ENCODE assay signal across 1 cellular context in genomic region chr3:20890124-20890523, GRCh38.
A peak's percentile ranks its signal among the peaks of the same experiment; 100 is the strongest.
TF ChIP-seq lines count a peak whose summit lies in the region.

No MANE protein-coding gene starts in this region.

TF ChIP-seq in K562, 482 proteins besides CTCF, POLR2A, EP300 and RAD21 (continued from another document and continues in another):
- TF ChIP-seq, protein P1, sequence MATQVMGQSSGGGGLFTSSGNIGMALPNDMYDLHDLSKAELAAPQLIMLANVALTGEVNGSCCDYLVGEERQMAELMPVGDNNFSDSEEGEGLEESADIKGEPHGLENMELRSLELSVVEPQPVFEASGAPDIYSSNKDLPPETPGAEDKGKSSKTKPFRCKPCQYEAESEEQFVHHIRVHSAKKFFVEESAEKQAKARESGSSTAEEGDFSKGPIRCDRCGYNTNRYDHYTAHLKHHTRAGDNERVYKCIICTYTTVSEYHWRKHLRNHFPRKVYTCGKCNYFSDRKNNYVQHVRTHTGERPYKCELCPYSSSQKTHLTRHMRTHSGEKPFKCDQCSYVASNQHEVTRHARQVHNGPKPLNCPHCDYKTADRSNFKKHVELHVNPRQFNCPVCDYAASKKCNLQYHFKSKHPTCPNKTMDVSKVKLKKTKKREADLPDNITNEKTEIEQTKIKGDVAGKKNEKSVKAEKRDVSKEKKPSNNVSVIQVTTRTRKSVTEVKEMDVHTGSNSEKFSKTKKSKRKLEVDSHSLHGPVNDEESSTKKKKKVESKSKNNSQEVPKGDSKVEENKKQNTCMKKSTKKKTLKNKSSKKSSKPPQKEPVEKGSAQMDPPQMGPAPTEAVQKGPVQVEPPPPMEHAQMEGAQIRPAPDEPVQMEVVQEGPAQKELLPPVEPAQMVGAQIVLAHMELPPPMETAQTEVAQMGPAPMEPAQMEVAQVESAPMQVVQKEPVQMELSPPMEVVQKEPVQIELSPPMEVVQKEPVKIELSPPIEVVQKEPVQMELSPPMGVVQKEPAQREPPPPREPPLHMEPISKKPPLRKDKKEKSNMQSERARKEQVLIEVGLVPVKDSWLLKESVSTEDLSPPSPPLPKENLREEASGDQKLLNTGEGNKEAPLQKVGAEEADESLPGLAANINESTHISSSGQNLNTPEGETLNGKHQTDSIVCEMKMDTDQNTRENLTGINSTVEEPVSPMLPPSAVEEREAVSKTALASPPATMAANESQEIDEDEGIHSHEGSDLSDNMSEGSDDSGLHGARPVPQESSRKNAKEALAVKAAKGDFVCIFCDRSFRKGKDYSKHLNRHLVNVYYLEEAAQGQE (CRISPR knock-in tag; IDR thresholded peaks at IDR 0.05; ENCODE audit: low read depth), result no peak
- no peak for TF ChIP-seq GTF2A2 (tag; IDR thresholded peaks at IDR 0.05)
- TF ChIP-seq, protein P2, sequence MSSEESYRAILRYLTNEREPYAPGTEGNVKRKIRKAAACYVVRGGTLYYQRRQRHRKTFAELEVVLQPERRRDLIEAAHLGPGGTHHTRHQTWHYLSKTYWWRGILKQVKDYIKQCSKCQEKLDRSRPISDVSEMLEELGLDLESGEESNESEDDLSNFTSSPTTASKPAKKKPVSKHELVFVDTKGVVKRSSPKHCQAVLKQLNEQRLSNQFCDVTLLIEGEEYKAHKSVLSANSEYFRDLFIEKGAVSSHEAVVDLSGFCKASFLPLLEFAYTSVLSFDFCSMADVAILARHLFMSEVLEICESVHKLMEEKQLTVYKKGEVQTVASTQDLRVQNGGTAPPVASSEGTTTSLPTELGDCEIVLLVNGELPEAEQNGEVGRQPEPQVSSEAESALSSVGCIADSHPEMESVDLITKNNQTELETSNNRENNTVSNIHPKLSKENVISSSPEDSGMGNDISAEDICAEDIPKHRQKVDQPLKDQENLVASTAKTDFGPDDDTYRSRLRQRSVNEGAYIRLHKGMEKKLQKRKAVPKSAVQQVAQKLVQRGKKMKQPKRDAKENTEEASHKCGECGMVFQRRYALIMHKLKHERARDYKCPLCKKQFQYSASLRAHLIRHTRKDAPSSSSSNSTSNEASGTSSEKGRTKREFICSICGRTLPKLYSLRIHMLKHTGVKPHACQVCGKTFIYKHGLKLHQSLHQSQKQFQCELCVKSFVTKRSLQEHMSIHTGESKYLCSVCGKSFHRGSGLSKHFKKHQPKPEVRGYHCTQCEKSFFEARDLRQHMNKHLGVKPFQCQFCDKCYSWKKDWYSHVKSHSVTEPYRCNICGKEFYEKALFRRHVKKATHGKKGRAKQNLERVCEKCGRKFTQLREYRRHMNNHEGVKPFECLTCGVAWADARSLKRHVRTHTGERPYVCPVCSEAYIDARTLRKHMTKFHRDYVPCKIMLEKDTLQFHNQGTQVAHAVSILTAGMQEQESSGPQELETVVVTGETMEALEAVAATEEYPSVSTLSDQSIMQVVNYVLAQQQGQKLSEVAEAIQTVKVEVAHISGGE (CRISPR knock-in tag; IDR thresholded peaks at IDR 0.05), result no peak
- TF ChIP-seq PML (IDR thresholded peaks at IDR 0.05; ENCODE audit: low read length), result peak; percentile 68; the same call in 1 of the 2 replicates
- no peak for TF ChIP-seq HMG20B (CRISPR knock-in tag; IDR thresholded peaks at IDR 0.05)
- no peak for TF ChIP-seq DACH1 (IDR thresholded peaks at IDR 0.05; ENCODE audit: partially characterized antibody)
- TF ChIP-seq SAFB2 (IDR thresholded peaks at IDR 0.05; ENCODE audit: borderline replicate concordance, low read depth, low read length, severe bottlenecking), result no peak
- no peak for TF ChIP-seq ZNF274 (IDR thresholded peaks at IDR 0.05; ENCODE audit: borderline replicate concordance, low read depth, low read length)
- TF ChIP-seq HDAC3 (IDR thresholded peaks at IDR 0.05; ENCODE audit: borderline replicate concordance, partially characterized antibody), result peak; percentile 68
- TF ChIP-seq NCOA4 (IDR thresholded peaks at IDR 0.05; ENCODE audit: partially characterized antibody), result no peak
- TF ChIP-seq XRCC5 (IDR thresholded peaks at IDR 0.05; ENCODE audit: low read depth, low read length), result no peak
- TF ChIP-seq PYGO2 (tag; IDR thresholded peaks at IDR 0.05), result no peak
- TF ChIP-seq TGIF2 (CRISPR knock-in tag; IDR thresholded peaks at IDR 0.05), result no peak
- no peak for TF ChIP-seq CHD4 (IDR thresholded peaks at IDR 0.05; ENCODE audit: insufficient read depth, insufficient replicate concordance, low read depth, low read length, poor library complexity, severe bottlenecking)
- no peak for TF ChIP-seq ZNF184 (CRISPR knock-in tag; IDR thresholded peaks at IDR 0.05)
- no peak for TF ChIP-seq CEBPG (CRISPR knock-in tag; IDR thresholded peaks at IDR 0.05)
- no peak for TF ChIP-seq CEBPG (tag; conservative IDR thresholded peaks at IDR 0.05 in 1 of 2, IDR thresholded peaks at IDR 0.05 in 1 of 2)
- TF ChIP-seq ZBTB2 (IDR thresholded peaks at IDR 0.05), result no peak
- TF ChIP-seq L3MBTL2 (IDR thresholded peaks at IDR 0.05), result peak; percentile 63; the same call in 1 of the 2 replicates
- TF ChIP-seq THAP12 (CRISPR knock-in tag; IDR thresholded peaks at IDR 0.05), result no peak
- TF ChIP-seq, protein P3, sequence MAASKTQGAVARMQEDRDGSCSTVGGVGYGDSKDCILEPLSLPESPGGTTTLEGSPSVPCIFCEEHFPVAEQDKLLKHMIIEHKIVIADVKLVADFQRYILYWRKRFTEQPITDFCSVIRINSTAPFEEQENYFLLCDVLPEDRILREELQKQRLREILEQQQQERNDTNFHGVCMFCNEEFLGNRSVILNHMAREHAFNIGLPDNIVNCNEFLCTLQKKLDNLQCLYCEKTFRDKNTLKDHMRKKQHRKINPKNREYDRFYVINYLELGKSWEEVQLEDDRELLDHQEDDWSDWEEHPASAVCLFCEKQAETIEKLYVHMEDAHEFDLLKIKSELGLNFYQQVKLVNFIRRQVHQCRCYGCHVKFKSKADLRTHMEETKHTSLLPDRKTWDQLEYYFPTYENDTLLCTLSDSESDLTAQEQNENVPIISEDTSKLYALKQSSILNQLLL (CRISPR knock-in tag; IDR thresholded peaks at IDR 0.05; ENCODE audit: borderline replicate concordance), result no peak
- TF ChIP-seq EGR1 (conservative IDR thresholded peaks at IDR 0.05), result no peak
- TF ChIP-seq, protein P4, sequence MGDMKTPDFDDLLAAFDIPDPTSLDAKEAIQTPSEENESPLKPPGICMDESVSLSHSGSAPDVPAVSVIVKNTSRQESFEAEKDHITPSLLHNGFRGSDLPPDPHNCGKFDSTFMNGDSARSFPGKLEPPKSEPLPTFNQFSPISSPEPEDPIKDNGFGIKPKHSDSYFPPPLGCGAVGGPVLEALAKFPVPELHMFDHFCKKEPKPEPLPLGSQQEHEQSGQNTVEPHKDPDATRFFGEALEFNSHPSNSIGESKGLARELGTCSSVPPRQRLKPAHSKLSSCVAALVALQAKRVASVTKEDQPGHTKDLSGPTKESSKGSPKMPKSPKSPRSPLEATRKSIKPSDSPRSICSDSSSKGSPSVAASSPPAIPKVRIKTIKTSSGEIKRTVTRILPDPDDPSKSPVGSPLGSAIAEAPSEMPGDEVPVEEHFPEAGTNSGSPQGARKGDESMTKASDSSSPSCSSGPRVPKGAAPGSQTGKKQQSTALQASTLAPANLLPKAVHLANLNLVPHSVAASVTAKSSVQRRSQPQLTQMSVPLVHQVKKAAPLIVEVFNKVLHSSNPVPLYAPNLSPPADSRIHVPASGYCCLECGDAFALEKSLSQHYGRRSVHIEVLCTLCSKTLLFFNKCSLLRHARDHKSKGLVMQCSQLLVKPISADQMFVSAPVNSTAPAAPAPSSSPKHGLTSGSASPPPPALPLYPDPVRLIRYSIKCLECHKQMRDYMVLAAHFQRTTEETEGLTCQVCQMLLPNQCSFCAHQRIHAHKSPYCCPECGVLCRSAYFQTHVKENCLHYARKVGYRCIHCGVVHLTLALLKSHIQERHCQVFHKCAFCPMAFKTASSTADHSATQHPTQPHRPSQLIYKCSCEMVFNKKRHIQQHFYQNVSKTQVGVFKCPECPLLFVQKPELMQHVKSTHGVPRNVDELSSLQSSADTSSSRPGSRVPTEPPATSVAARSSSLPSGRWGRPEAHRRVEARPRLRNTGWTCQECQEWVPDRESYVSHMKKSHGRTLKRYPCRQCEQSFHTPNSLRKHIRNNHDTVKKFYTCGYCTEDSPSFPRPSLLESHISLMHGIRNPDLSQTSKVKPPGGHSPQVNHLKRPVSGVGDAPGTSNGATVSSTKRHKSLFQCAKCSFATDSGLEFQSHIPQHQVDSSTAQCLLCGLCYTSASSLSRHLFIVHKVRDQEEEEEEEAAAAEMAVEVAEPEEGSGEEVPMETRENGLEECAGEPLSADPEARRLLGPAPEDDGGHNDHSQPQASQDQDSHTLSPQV (IDR thresholded peaks at IDR 0.05), result no peak
- TF ChIP-seq HLTF (IDR thresholded peaks at IDR 0.05), result no peak
- TF ChIP-seq, protein P5, sequence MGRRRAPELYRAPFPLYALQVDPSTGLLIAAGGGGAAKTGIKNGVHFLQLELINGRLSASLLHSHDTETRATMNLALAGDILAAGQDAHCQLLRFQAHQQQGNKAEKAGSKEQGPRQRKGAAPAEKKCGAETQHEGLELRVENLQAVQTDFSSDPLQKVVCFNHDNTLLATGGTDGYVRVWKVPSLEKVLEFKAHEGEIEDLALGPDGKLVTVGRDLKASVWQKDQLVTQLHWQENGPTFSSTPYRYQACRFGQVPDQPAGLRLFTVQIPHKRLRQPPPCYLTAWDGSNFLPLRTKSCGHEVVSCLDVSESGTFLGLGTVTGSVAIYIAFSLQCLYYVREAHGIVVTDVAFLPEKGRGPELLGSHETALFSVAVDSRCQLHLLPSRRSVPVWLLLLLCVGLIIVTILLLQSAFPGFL (CRISPR knock-in tag; IDR thresholded peaks at IDR 0.05), result no peak
- TF ChIP-seq MEF2D (tag; conservative IDR thresholded peaks at IDR 0.05; ENCODE audit: low read depth), result no peak
- TF ChIP-seq CSDE1 (IDR thresholded peaks at IDR 0.05), result no peak
- TF ChIP-seq, protein P6, sequence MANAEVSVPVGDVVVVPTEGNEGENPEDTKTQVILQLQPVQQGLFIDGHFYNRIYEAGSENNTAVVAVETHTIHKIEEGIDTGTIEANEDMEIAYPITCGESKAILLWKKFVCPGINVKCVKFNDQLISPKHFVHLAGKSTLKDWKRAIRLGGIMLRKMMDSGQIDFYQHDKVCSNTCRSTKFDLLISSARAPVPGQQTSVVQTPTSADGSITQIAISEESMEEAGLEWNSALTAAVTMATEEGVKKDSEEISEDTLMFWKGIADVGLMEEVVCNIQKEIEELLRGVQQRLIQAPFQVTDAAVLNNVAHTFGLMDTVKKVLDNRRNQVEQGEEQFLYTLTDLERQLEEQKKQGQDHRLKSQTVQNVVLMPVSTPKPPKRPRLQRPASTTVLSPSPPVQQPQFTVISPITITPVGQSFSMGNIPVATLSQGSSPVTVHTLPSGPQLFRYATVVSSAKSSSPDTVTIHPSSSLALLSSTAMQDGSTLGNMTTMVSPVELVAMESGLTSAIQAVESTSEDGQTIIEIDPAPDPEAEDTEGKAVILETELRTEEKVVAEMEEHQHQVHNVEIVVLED (CRISPR knock-in tag; IDR thresholded peaks at IDR 0.05), result no peak
- TF ChIP-seq ZNF639 (CRISPR knock-in tag; conservative IDR thresholded peaks at IDR 0.05 in 1 of 2, IDR thresholded peaks at IDR 0.05 in 1 of 2), result no peak
- 0 out of 2 replicates have a peak, but pooled peaks have one; percentile 61 for TF ChIP-seq BRD4 (IDR thresholded peaks at IDR 0.05)
- TF ChIP-seq HSF4 (CRISPR knock-in tag; IDR thresholded peaks at IDR 0.05; ENCODE audit: borderline replicate concordance), result no peak
- TF ChIP-seq FOXO4 (CRISPR knock-in tag; IDR thresholded peaks at IDR 0.05), result no peak
- no peak for TF ChIP-seq POLR3A (IDR thresholded peaks at IDR 0.05; ENCODE audit: borderline replicate concordance, extremely low read depth, insufficient read depth, insufficient read length)
